1 cellular context compared by ENCODE assay signal in the genomic region with DNA sequence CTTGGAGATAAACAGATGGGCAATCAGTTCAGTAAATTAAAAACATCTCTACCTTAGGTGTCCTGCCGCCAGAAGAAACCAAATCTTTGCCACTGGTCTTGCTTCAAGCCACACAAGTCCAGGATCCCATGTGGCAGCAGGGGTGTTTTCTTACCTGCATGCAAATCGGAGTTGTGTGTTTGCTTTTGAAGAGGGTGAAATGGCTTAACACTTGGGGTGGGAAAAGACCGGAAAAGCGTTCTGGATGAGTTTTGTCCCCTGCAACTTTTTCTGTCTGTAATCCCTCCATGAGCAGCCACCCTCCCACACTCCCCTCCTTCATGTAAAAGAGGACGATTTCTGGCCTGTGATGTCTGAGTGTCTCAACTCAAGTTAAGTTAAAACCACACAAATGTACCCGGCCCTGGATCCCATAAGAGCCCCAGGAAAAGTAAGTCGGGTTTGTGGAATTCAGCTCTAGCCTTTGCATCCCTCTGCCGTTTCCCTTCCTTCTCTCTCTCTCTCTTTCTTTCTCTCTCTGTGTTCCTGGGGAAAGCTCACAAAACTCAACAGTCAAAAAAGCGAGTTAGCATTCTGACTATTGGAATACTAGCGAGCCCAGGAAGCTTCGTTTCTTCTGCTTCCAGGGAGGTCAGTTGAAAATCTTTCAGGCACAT.
TF ChIP-seq lines count a peak whose summit lies in the region.

No MANE protein-coding gene starts in this region.

TF ChIP-seq in HepG2, 621 proteins besides CTCF, POLR2A, EP300 and RAD21 (continued from another document):
- TF ChIP-seq ZNF550 (CRISPR knock-in tag; IDR thresholded peaks at IDR 0.05; ENCODE audit: borderline replicate concordance) (no peak), HOXA5 (CRISPR knock-in tag; IDR thresholded peaks at IDR 0.05) (no peak), ATF6 (CRISPR knock-in tag; conservative IDR thresholded peaks at IDR 0.05) (no peak), ZSCAN9 (CRISPR knock-in tag; IDR thresholded peaks at IDR 0.05; ENCODE audit: borderline replicate concordance) (no peak), NFIB (CRISPR knock-in tag; IDR thresholded peaks at IDR 0.05; ENCODE audit: borderline replicate concordance) (no peak), RNF2 (conservative IDR thresholded peaks at IDR 0.05; ENCODE audit: low read depth) (no peak), BORCS8-MEF2B (CRISPR knock-in tag; IDR thresholded peaks at IDR 0.05) (no peak), ZBTB42 (CRISPR knock-in tag; IDR thresholded peaks at IDR 0.05) (no peak)
